ENCODE assay signal across 9 cellular contexts in genomic region chr3:42300013-42300412, GRCh38. TPM values are rescaled to one million over a fixed set of nuclear protein-coding genes. Genes with fewer than 3 reads are reported as not detected.
DNase-seq lines count a peak whose midpoint lies in the region; ATAC-seq and TF ChIP-seq lines count a peak whose summit lies in the region.
"Had no signal": no experiment of that assay in that cellular context is flagged by ENCODE, and none has a peak within 500 bp of the region (broad histone marks: within the 10 kb centered on the region; RNA-seq: fewer than 3 reads in every experiment).

No MANE protein-coding gene starts in this region.

- H4K8ac ChIP-seq in mesendoderm (ENCODE audit: low read depth, low read length), result no peak overlapping the region

- peak; percentile 47 for DNase-seq in ELF-1 (ENCODE audit: low read depth, low spot score)
- DNase-seq in LHCN-M2 (ENCODE audit: low read depth), result peak; percentile 38
- DNase-seq in body of pancreas, result peak in 3 of 4 donors; percentile 6 to 26 (median 20)
- peak; percentile 60 for DNase-seq in mesendoderm

- intact Hi-C loops in body of pancreas (cut with DNase I), result no loop called here

- no peak overlapping the region for H3K27ac ChIP-seq in body of pancreas
- no peak overlapping the region for H3K27ac ChIP-seq in mesendoderm (ENCODE audit: low read depth, low read length)
- H3K27ac ChIP-seq: SJSA1 had no signal

- no peaks in the 10 kb centered on the region for H3K27me3 ChIP-seq in body of pancreas
- no peaks in the 10 kb centered on the region for H3K27me3 ChIP-seq in mesendoderm (ENCODE audit: insufficient read depth, low read length, poor library complexity)
- H3K27me3 ChIP-seq: SJSA1 had no signal

- H3K79me2 ChIP-seq in mesendoderm (ENCODE audit: control insufficient read depth, insufficient read depth, low read length), result no peaks in the 10 kb centered on the region

- H4K5ac ChIP-seq in mesendoderm (ENCODE audit: low read length), result no peak overlapping the region

- no peaks in the 10 kb centered on the region for H3K79me1 ChIP-seq in mesendoderm (ENCODE audit: low read length)

- no peak overlapping the region for H3K23ac ChIP-seq in mesendoderm (ENCODE audit: low read length)

- no peaks in the 10 kb centered on the region for H3K36me3 ChIP-seq in body of pancreas (replicated peaks in 1 of 2; ENCODE audit: insufficient read depth in 1 of 2, low read depth in 2 of 2)
- H3K36me3 ChIP-seq in mesendoderm (ENCODE audit: control insufficient read depth, insufficient read depth, low read length), result no peaks in the 10 kb centered on the region
- H3K36me3 ChIP-seq: SJSA1 had no signal

- H3K4ac ChIP-seq in mesendoderm (ENCODE audit: low read depth, low read length), result no peak overlapping the region

- H2BK15ac ChIP-seq in mesendoderm (replicated peaks; ENCODE audit: low read depth), result no peak overlapping the region

- H2BK120ac ChIP-seq in mesendoderm (ENCODE audit: low read depth, low read length), result no peak overlapping the region

- H3K4me2 ChIP-seq in mesendoderm (ENCODE audit: low read length), result no peak overlapping the region

- H3K9me3 ChIP-seq in body of pancreas, result no peaks in the 10 kb centered on the region
- H3K9me3 ChIP-seq: SJSA1 had no signal

- WGBS in body of pancreas, 2 donors, result 10 to 16% methylated on average over 3 of the region's 3 CpGs
- WGBS in mesendoderm (ENCODE audit: extremely low coverage, insufficient coverage, low lambda C conversion rate), result no CpG with 5 or more reads among the region's 3 CpGs

- no peak for ATAC-seq in body of pancreas
- ATAC-seq in HG02588 (IDR thresholded peaks at IDR 0.05; ENCODE audit: unreplicated experiment), result no peak
- no peak for ATAC-seq in GM18858 (IDR thresholded peaks at IDR 0.05; ENCODE audit: unreplicated experiment)
- ATAC-seq in HG03280 (IDR thresholded peaks at IDR 0.05; ENCODE audit: unreplicated experiment), result no peak
- no peak for ATAC-seq in GM18502 (IDR thresholded peaks at IDR 0.05; ENCODE audit: poor library complexity, unreplicated experiment)

- H3K4me1 ChIP-seq in body of pancreas (no peaks in the 10 kb centered on the region), mesendoderm (ENCODE audit: control insufficient read depth, low read depth, low read length) (no peaks in the 10 kb centered on the region)
- H3K4me1 ChIP-seq: SJSA1 had no signal

- no peak overlapping the region for H3K18ac ChIP-seq in mesendoderm (ENCODE audit: low read length)

- H2BK5ac ChIP-seq in mesendoderm (ENCODE audit: low read length), result no peak overlapping the region

- TF ChIP-seq CTCF in body of pancreas (IDR thresholded peaks at IDR 0.05), result no peak

- H3K4me3 ChIP-seq in body of pancreas, result no peak overlapping the region
- no peak overlapping the region for H3K4me3 ChIP-seq in mesendoderm (ENCODE audit: low read length)
- H3K4me3 ChIP-seq: SJSA1 had no signal

- H3K9ac ChIP-seq in mesendoderm (ENCODE audit: low read length), result no peak overlapping the region

- H3K56ac ChIP-seq in mesendoderm (ENCODE audit: low read length), result no peak overlapping the region

- TF ChIP-seq POLR2A in body of pancreas (IDR thresholded peaks at IDR 0.05), result no peak

- no peak overlapping the region for H2AK5ac ChIP-seq in mesendoderm (ENCODE audit: low read length)

RNA-seq across cellular contexts. Expression of gene CCK, which starts 34.0 kb away (rescaled TPM):
- total RNA-seq in LHCN-M2 (2014; rRNA removed) (not detected in 2 replicates), body of pancreas (not detected)
- not detected for polyA plus RNA-seq in LHCN-M2 (2012)
- polyA plus RNA-seq in mesendoderm (2013, experiment 1 of 2), result 0.86 TPM
- 0.64 TPM for polyA plus RNA-seq in mesendoderm (2013, experiment 2 of 2)
- total RNA-seq: SJSA1 had no signal
